Comparison of ENCODE assay signal across 1 cellular context in genomic region chr21:17501107-17502006, GRCh38.
TF ChIP-seq lines count a peak whose summit lies in the region.

No MANE protein-coding gene starts in this region.

TF ChIP-seq in HCT116, 20 proteins besides CTCF, POLR2A, EP300 and RAD21 (continued from another document):
- TF ChIP-seq REST (IDR thresholded peaks at IDR 0.05; ENCODE audit: low read depth) (no peak), TCF7L2 (IDR thresholded peaks at IDR 0.05; ENCODE audit: borderline replicate concordance, extremely low read depth, insufficient read depth, insufficient read length) (peak; percentile 99), ZFX (IDR thresholded peaks at IDR 0.05) (no peak), ZNF274 (IDR thresholded peaks at IDR 0.05; ENCODE audit: low read depth, low read length) (no peak), ATF3 (IDR thresholded peaks at IDR 0.05) (no peak), EGR1 (IDR thresholded peaks at IDR 0.05; ENCODE audit: low read depth) (no peak), POLR2AphosphoS5 (IDR thresholded peaks at IDR 0.05; ENCODE audit: low read depth, low read length) (no peak), SP1 (IDR thresholded peaks at IDR 0.05; ENCODE audit: low read depth) (0 out of 2 replicates have a peak, but pooled peaks have one; percentile 14), EZH2 (IDR thresholded peaks at IDR 0.05) (no peak), CEBPB (IDR thresholded peaks at IDR 0.05; ENCODE audit: low read depth) (peak; percentile 45; the same call in 1 of the 2 replicates), YY1 (IDR thresholded peaks at IDR 0.05; ENCODE audit: extremely low read depth, insufficient replicate concordance, low read depth, low read length) (no peak), SIN3A (IDR thresholded peaks at IDR 0.05; ENCODE audit: low read depth) (0 out of 2 replicates have a peak, but pooled peaks have one; percentile 34), ELF1 (IDR thresholded peaks at IDR 0.05; ENCODE audit: borderline replicate concordance, low read depth) (no peak), CBX3 (IDR thresholded peaks at IDR 0.05; ENCODE audit: low read depth) (no peak), FOSL1 (IDR thresholded peaks at IDR 0.05; ENCODE audit: low read depth) (peak; percentile 64)
TF ChIP-seq in HCT116: peak in this region for 6.
